ENCODE assay signal across 14 cellular contexts in genomic region chr2:33276868-33277503, GRCh38.
A peak's percentile ranks its signal among the peaks of the same experiment; 100 is the strongest.
DNase-seq lines count a peak whose midpoint lies in the region; ATAC-seq and TF ChIP-seq lines count a peak whose summit lies in the region.
"Had no signal": no experiment of that assay in that cellular context is flagged by ENCODE, and none has a peak within 500 bp of the region (broad histone marks: within the 10 kb centered on the region; RNA-seq: fewer than 3 reads in every experiment).

No MANE protein-coding gene starts in this region.

- no peak overlapping the region for H4K91ac ChIP-seq in H9 (ENCODE audit: insufficient read length, low read depth, low read length)

- H2BK120ac ChIP-seq in H9 (ENCODE audit: low read depth, low read length, poor library complexity, severe bottlenecking) = no peak overlapping the region

- no peak overlapping the region for H4K5ac ChIP-seq in H9 (ENCODE audit: insufficient read length, low read depth, low read length)

- H3K4me3 ChIP-seq in left ventricle myocardium inferior = no peak overlapping the region
- H3K4me3 ChIP-seq in gastrocnemius medialis = no peak overlapping the region

- in situ Hi-C loops in gastrocnemius medialis (cut with MboI; ENCODE audit: low sequenced_read_pairs in 4 of 4) = loop anchor here in 1 of 4 donors (10.0 kb wide), 1 partner anchor 98 kb away; no protein-coding TSS in a partner anchor
- in situ Hi-C loops in GM13976 (cut with MboI; ENCODE audit: low sequenced_read_pairs, unreplicated experiment) = no loop called here

- H3K27ac ChIP-seq in H9 (ENCODE audit: insufficient read length, low read depth, low read length) (no peak overlapping the region), left ventricle myocardium inferior (replicated peaks) (peak overlapping the region; percentile 73), gastrocnemius medialis (peak overlapping the region; percentile 63 to 76 (median 70))

- H3K4me1 ChIP-seq in H9 (ENCODE audit: insufficient read depth, low read length) = no peaks in the 10 kb centered on the region
- H3K4me1 ChIP-seq in left ventricle myocardium inferior = peaks cover 19% of the 10 kb centered on the region
- H3K4me1 ChIP-seq in gastrocnemius medialis = peaks cover 0 to 15% of the 10 kb centered on the region in 2 donors

- H3K4me1 Mint-ChIP-seq in H9 = no peaks in the 10 kb centered on the region
- H3K4me1 Mint-ChIP-seq: WTC11 had no signal

- H2BK12ac ChIP-seq in H9 (ENCODE audit: insufficient read length, low read depth, low read length) = no peak overlapping the region

- no peak overlapping the region for H2BK5ac ChIP-seq in H9 (ENCODE audit: insufficient read length, low read length)

- peaks cover 69% of the 10 kb centered on the region for H3K36me3 ChIP-seq in left ventricle myocardium inferior
- peaks cover 0 to 13% of the 10 kb centered on the region in 2 donors for H3K36me3 ChIP-seq in gastrocnemius medialis

- no peak for TF ChIP-seq POLR2A in gastrocnemius medialis (IDR thresholded peaks at IDR 0.05)

- no peak overlapping the region for H2AFZ ChIP-seq in H9 (ENCODE audit: low read length)

- peak overlapping the region; percentile 53; the same call in 1 of the 2 replicates for H3K14ac ChIP-seq in H9 (ENCODE audit: insufficient read depth, low read length)

- no peak overlapping the region for H3K56ac ChIP-seq in H9 (ENCODE audit: insufficient read length, low read depth, low read length)

- H3K79me1 ChIP-seq in H9 (ENCODE audit: insufficient read depth, low read depth, low read length, poor library complexity, severe bottlenecking) = no peaks in the 10 kb centered on the region

- no peak overlapping the region for H3K27ac Mint-ChIP-seq in H9
- H3K27ac Mint-ChIP-seq: activated CD8-positive, alpha-beta memory T cell treated with anti-CD3 and anti-CD28 coated beads, Interleukin-2, amount 10 ng/mL, durations not matched to agents 7 days and 5 days; B cell; WTC11 had no signal

- no peak overlapping the region for H3K4ac ChIP-seq in H9 (ENCODE audit: low read depth, low read length)

- intact Hi-C loops in left ventricle myocardium inferior (cut with micrococcal nuclease) (no loop called here), gastrocnemius medialis (cut with DNase I; ENCODE audit: low total_unique reads) (no loop called here)

- no peak overlapping the region for H3K9ac ChIP-seq in H9 (ENCODE audit: extremely low read depth, insufficient read length, low read length)

- no peaks in the 10 kb centered on the region for H3K79me2 ChIP-seq in H9 (ENCODE audit: insufficient read depth, low read length)

- H3K27me3 ChIP-seq in H9 (ENCODE audit: insufficient read depth, low read length) (no peaks in the 10 kb centered on the region), left ventricle myocardium inferior (ENCODE audit: low read depth) (no peaks in the 10 kb centered on the region), gastrocnemius medialis (no peaks in the 10 kb centered on the region)

- ATAC-seq in gastrocnemius medialis = peak in 1 of 2 donors; percentile 75
- ATAC-seq in HG03175 (IDR thresholded peaks at IDR 0.05; ENCODE audit: unreplicated experiment) = no peak
- no peak for ATAC-seq in GM18519 (IDR thresholded peaks at IDR 0.05; ENCODE audit: low FRiP score, unreplicated experiment)
- ATAC-seq: activated CD8-positive, alpha-beta memory T cell treated with anti-CD3 and anti-CD28 coated beads, Interleukin-2, amount 10 ng/mL, durations not matched to agents 7 days and 5 days; WTC11 had no signal

- no peaks in the 10 kb centered on the region for H3K23me2 ChIP-seq in H9 (ENCODE audit: insufficient read length, low read depth, low read length, poor library complexity, severe bottlenecking)

- no peak overlapping the region for H3K4me2 ChIP-seq in H9 (ENCODE audit: insufficient read depth, insufficient read length, low read length)

- DNase-seq in H9 (no peak), SW480 (ENCODE audit: low spot score) (peak; percentile 11), left ventricle myocardium inferior (no peak), gastrocnemius medialis (peak in 1 of 2 donors; percentile 37), GM19238 (ENCODE audit: insufficient read length, low spot score) (no peak), GM13976 (ENCODE audit: low spot score) (no peak)
- DNase-seq: activated CD8-positive, alpha-beta memory T cell treated with anti-CD3 and anti-CD28 coated beads, Interleukin-2, amount 10 ng/mL, durations not matched to agents 7 days and 5 days; activated naive CD4-positive, alpha-beta T cell treated with anti-CD3 and anti-CD28 coated beads, Interleukin-2, amount 50 U/mL, for 16 hours; erythroblast; stimulated activated CD4-positive, alpha-beta T cell treated with anti-CD3 and anti-CD28 coated beads, Interleukin-12 subunit alpha, Interleukin-12 subunit beta, amount 100 ng/mL, for 4 hours had no signal

- no peaks in the 10 kb centered on the region for H3K27me3 Mint-ChIP-seq in H9 (ENCODE audit: low read depth)

- TF ChIP-seq CTCF in H9 (conservative IDR thresholded peaks at IDR 0.05) (no peak), left ventricle myocardium inferior (IDR thresholded peaks at IDR 0.05; ENCODE audit: borderline replicate concordance) (no peak), gastrocnemius medialis (IDR thresholded peaks at IDR 0.05 in 4 of 5, conservative IDR thresholded peaks at IDR 0.05 in 1 of 5) (no peak), GM13976 (IDR thresholded peaks at IDR 0.05; ENCODE audit: borderline replicate concordance, control extremely low read depth, extremely low read depth, insufficient read depth, missing control alignments) (no peak)

- H2BK20ac ChIP-seq in H9 (ENCODE audit: low read depth, low read length, poor library complexity, severe bottlenecking) = no peak overlapping the region

- WGBS in H9 (ENCODE audit: extremely low coverage, insufficient read length, low lambda C conversion rate) = no CpG with 5 or more reads among the region's 8 CpGs

- no peaks in the 10 kb centered on the region for H4K20me1 ChIP-seq in H9 (ENCODE audit: control insufficient read depth, insufficient read depth, insufficient read length)

- no peak overlapping the region for H2AK5ac ChIP-seq in H9 (ENCODE audit: insufficient read length, low read length)

- no peaks in the 10 kb centered on the region for H3K9me3 Mint-ChIP-seq in H9
- H3K9me3 Mint-ChIP-seq: WTC11 had no signal

- no peak overlapping the region for H3K18ac ChIP-seq in H9 (ENCODE audit: insufficient read length, low read depth, low read length)

- H4K8ac ChIP-seq in H9 (replicated peaks; ENCODE audit: insufficient read length, low read depth, low read length) = no peak overlapping the region

- H3K4me3 Mint-ChIP-seq in H9 = no peak overlapping the region
- H3K4me3 Mint-ChIP-seq: activated CD8-positive, alpha-beta memory T cell treated with anti-CD3 and anti-CD28 coated beads, Interleukin-2, amount 10 ng/mL, durations not matched to agents 7 days and 5 days; B cell; WTC11 had no signal

- no peaks in the 10 kb centered on the region for H3K9me3 ChIP-seq in H9 (ENCODE audit: control insufficient read depth, low read depth, low read length)
- H3K9me3 ChIP-seq in left ventricle myocardium inferior (replicated peaks) = no peaks in the 10 kb centered on the region
- H3K9me3 ChIP-seq in gastrocnemius medialis = no peaks in the 10 kb centered on the region

- H2BK15ac ChIP-seq in H9 (ENCODE audit: low read depth, low read length) = no peak overlapping the region

- peaks cover 0 to 12% (median 6%) of the 10 kb centered on the region in 3 experiments; a peak in 5 of 7 replicates for H3K36me3 Mint-ChIP-seq in H9 (ENCODE audit: insufficient read depth in 1 of 3, low read depth in 3 of 3)
- H3K36me3 Mint-ChIP-seq: activated CD8-positive, alpha-beta memory T cell treated with anti-CD3 and anti-CD28 coated beads, Interleukin-2, amount 10 ng/mL, durations not matched to agents 7 days and 5 days had no signal

- no peak overlapping the region for H3K23ac ChIP-seq in H9 (ENCODE audit: insufficient read length, low read depth, low read length)

- no peak overlapping the region for H3T11ph ChIP-seq in H9 (ENCODE audit: low read length)
